In the genomic region with DNA sequence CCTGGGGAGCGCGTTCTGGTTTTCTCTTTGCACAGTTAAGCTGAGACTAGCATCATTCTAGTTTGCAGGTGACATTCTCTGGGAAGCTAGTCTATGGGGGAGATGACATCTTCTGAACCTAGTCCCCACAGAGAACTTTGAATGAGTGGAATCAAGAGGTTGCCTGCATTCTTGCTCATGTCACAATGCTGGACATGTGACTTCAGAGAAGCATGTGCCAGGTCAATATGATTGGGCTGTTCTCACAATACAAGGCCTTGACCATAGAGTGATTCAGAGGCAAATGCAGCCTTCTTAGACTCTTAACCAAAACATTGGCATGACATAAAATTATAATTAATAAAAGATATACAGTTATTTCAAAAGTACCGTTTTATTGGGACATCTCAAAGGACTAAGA, we compare ENCODE assay signal across 27 cellular contexts. TPM values are rescaled to one million over a fixed set of nuclear protein-coding genes. Genes with fewer than 3 reads are reported as not detected.
DNase-seq lines count a peak whose midpoint lies in the region; ATAC-seq, FAIRE-seq and TF ChIP-seq lines count a peak whose summit lies in the region.
"Had no signal": no experiment of that assay in that cellular context is flagged by ENCODE, and none has a peak within 500 bp of the region (broad histone marks: within the 10 kb centered on the region; RNA-seq: fewer than 3 reads in every experiment).

No MANE protein-coding gene starts in this region.

- peak overlapping the region; percentile 98; the same call in 1 of the 2 replicates for H3K27ac ChIP-seq in PC-3 (ENCODE audit: low read length)
- no peak overlapping the region for H3K27ac ChIP-seq in small intestine (ENCODE audit: low read depth in 1 of 2, low read length in 1 of 2)
- H3K27ac ChIP-seq in trophoblast cell (ENCODE audit: low read depth, low read length): no peak overlapping the region
- H3K27ac ChIP-seq in left ventricle myocardium inferior (replicated peaks): no peak overlapping the region
- H3K27ac ChIP-seq: KMS-11, RWPE1, SK-N-MC had no signal

- no peaks in the 10 kb centered on the region for H3K9me3 ChIP-seq in PC-3 (ENCODE audit: low read length)
- no peaks in the 10 kb centered on the region for H3K9me3 ChIP-seq in small intestine (ENCODE audit: control insufficient read depth, low read depth)
- no peaks in the 10 kb centered on the region for H3K9me3 ChIP-seq in trophoblast cell (ENCODE audit: insufficient read depth, low read depth, low read length)
- no peaks in the 10 kb centered on the region for H3K9me3 ChIP-seq in left ventricle myocardium inferior (replicated peaks)

- no peak overlapping the region for H3K4ac ChIP-seq in trophoblast cell (ENCODE audit: low read depth, low read length)

- H3K9me2 ChIP-seq in PC-3 (replicated peaks; ENCODE audit: low read length): no peaks in the 10 kb centered on the region

- FAIRE-seq in small intestine (lab: Jason Lieb, UNC): no peak
- FAIRE-seq in RCC 7860 (lab: Jason Lieb, UNC): no peak
- FAIRE-seq: GM19239, H1 had no signal

- H2AFZ ChIP-seq in PC-3 (ENCODE audit: low read length): no peak overlapping the region
- no peak overlapping the region for H2AFZ ChIP-seq in trophoblast cell (ENCODE audit: insufficient read depth, low read length, poor library complexity)

- peaks cover 13% of the 10 kb centered on the region for H3K79me1 ChIP-seq in trophoblast cell (ENCODE audit: low read length)

- intact Hi-C loops in PC-3 (cut with micrococcal nuclease) (no loop called here), left ventricle myocardium inferior (cut with micrococcal nuclease) (no loop called here)

- H4K8ac ChIP-seq in trophoblast cell (ENCODE audit: low read depth, low read length): no peak overlapping the region

- peaks cover 3% of the 10 kb centered on the region for H3K36me3 Mint-ChIP-seq in T-helper 1 cell treated with Interleukin-12 subunit alpha and Interleukin-12 subunit beta and Interleukin-4 antibody, amounts not matched to agents 30 μg/mL and 1 μg/mL, for 36 hours (ENCODE audit: low read depth)
- H3K36me3 Mint-ChIP-seq: CD8-positive, alpha-beta T cell had no signal

- WGBS in small intestine, 3 donors: 61 to 79% (median 68%) methylated on average over 3 of the region's 3 CpGs
- WGBS in trophoblast cell (ENCODE audit: extremely low coverage, insufficient coverage, insufficient read length): no CpG with 5 or more reads among the region's 3 CpGs

- H3K79me2 ChIP-seq in PC-3 (ENCODE audit: low read length) (no peaks in the 10 kb centered on the region), trophoblast cell (ENCODE audit: control insufficient read depth, insufficient read depth, low read length, poor library complexity) (no peaks in the 10 kb centered on the region)

- H3K4me3 ChIP-seq in PC-3 (ENCODE audit: low read length) (no peak overlapping the region), fibroblast of the aortic adventitia (ENCODE audit: low read depth, low read length) (no peak overlapping the region), small intestine (ENCODE audit: low read depth in 1 of 2, low read length in 2 of 2) (no peak overlapping the region), trophoblast cell (ENCODE audit: low read depth, low read length) (no peak overlapping the region), left ventricle myocardium inferior (no peak overlapping the region)
- H3K4me3 ChIP-seq: SK-N-MC had no signal

- POLR2A ChIA-PET in PC-3 (lab: Charles Lee; ENCODE audit: unreplicated experiment): interaction anchor here (0.6 kb wide), 1 partner anchor 23 kb away, joined by 4 read pairs; no protein-coding TSS in a partner anchor

- H3K27me3 ChIP-seq in PC-3 (ENCODE audit: low read length) (no peaks in the 10 kb centered on the region), small intestine (ENCODE audit: control insufficient read depth in 2 of 2, insufficient read depth in 2 of 2, low read length in 2 of 2) (no peaks in the 10 kb centered on the region), trophoblast cell (ENCODE audit: insufficient read depth, low read length) (no peaks in the 10 kb centered on the region), left ventricle myocardium inferior (ENCODE audit: low read depth) (no peaks in the 10 kb centered on the region)

- H2BK5ac ChIP-seq in trophoblast cell (ENCODE audit: low read depth, low read length, poor library complexity): no peak overlapping the region

- H3K4me1 ChIP-seq in PC-3 (ENCODE audit: insufficient read depth, low read length): peaks cover 37% of the 10 kb centered on the region
- no peaks in the 10 kb centered on the region for H3K4me1 ChIP-seq in small intestine (ENCODE audit: control insufficient read depth in 2 of 2, insufficient read depth in 1 of 2, low read depth in 1 of 2, low read length in 1 of 2)
- H3K4me1 ChIP-seq in trophoblast cell (ENCODE audit: control insufficient read depth in 1 of 2, insufficient read depth in 2 of 2, low read length in 2 of 2): peaks cover 2 to 5% of the 10 kb centered on the region in 2 experiments
- no peaks in the 10 kb centered on the region for H3K4me1 ChIP-seq in left ventricle myocardium inferior

- no peak overlapping the region for H3K4me3 Mint-ChIP-seq in T-helper 1 cell treated with Interleukin-12 subunit alpha and Interleukin-12 subunit beta and Interleukin-4 antibody, amounts not matched to agents 30 μg/mL and 1 μg/mL, for 36 hours
- H3K4me3 Mint-ChIP-seq: CD8-positive, alpha-beta T cell had no signal

- no peak overlapping the region for H2BK12ac ChIP-seq in trophoblast cell (ENCODE audit: low read length)

- H2AK5ac ChIP-seq in trophoblast cell (ENCODE audit: low read length): no peak overlapping the region

- no peak overlapping the region for H3K4me2 ChIP-seq in PC-3 (ENCODE audit: low read length)
- no peak overlapping the region for H3K4me2 ChIP-seq in trophoblast cell (ENCODE audit: low read length)
- H3K4me2 ChIP-seq: KMS-11 had no signal

- peaks cover 15% of the 10 kb centered on the region for H3K4me1 Mint-ChIP-seq in T-helper 1 cell treated with Interleukin-12 subunit alpha and Interleukin-12 subunit beta and Interleukin-4 antibody, amounts not matched to agents 30 μg/mL and 1 μg/mL, for 36 hours (ENCODE audit: low read depth)

- peak overlapping the region; percentile 41 for H3K27ac Mint-ChIP-seq in T-helper 1 cell treated with Interleukin-12 subunit alpha and Interleukin-12 subunit beta and Interleukin-4 antibody, amounts not matched to agents 30 μg/mL and 1 μg/mL, for 36 hours
- H3K27ac Mint-ChIP-seq: CD8-positive, alpha-beta T cell had no signal

- H3K14ac ChIP-seq in trophoblast cell (ENCODE audit: low read length): no peak overlapping the region

- H3K18ac ChIP-seq in trophoblast cell (ENCODE audit: low read length): no peak overlapping the region

- no peak for DNase-seq in T-helper 1 cell
- no peak for DNase-seq in PC-3
- DNase-seq in fibroblast of the aortic adventitia (ENCODE audit: low read depth): peak; percentile 14
- DNase-seq in small intestine: peak; percentile 20
- no peak for DNase-seq in trophoblast cell
- DNase-seq in left ventricle myocardium inferior: no peak
- DNase-seq in RCC 7860 (ENCODE audit: low spot score): no peak
- DNase-seq: AML-193; C1 segment of cervical spinal cord; Calu3; CD8-positive, alpha-beta T cell; DMS153; GDM1; MV-4-11; NCI-H1694; NCI-H2081 treated with DMSO at 0.1 percent for 48 hours; NCI-H446; NCI-H526; OCI-M1; SHP77 treated with DMSO at 0.1 percent for 48 hours had no signal

- no peak overlapping the region for H4K12ac ChIP-seq in trophoblast cell (ENCODE audit: low read depth, low read length)

- no peak overlapping the region for H4K91ac ChIP-seq in trophoblast cell (ENCODE audit: low read depth, low read length)

- no peak overlapping the region for H3K23ac ChIP-seq in trophoblast cell (ENCODE audit: low read length)

- H3K36me3 ChIP-seq in PC-3 (ENCODE audit: low read depth, low read length): no peaks in the 10 kb centered on the region
- no peaks in the 10 kb centered on the region for H3K36me3 ChIP-seq in small intestine (ENCODE audit: control insufficient read depth in 2 of 2, insufficient read depth in 2 of 2, low read length in 2 of 2)
- H3K36me3 ChIP-seq in trophoblast cell (ENCODE audit: control insufficient read depth in 1 of 2, insufficient read depth in 2 of 2, low read length in 2 of 2): no peaks in the 10 kb centered on the region
- H3K36me3 ChIP-seq in left ventricle myocardium inferior: no peaks in the 10 kb centered on the region

- ATAC-seq in PC-3: no peak
- ATAC-seq: CD8-positive, alpha-beta T cell had no signal

- H3K9me3 Mint-ChIP-seq in T-helper 1 cell treated with Interleukin-12 subunit alpha and Interleukin-12 subunit beta and Interleukin-4 antibody, amounts not matched to agents 30 μg/mL and 1 μg/mL, for 36 hours: no peaks in the 10 kb centered on the region
- H3K9me3 Mint-ChIP-seq: CD8-positive, alpha-beta T cell had no signal

- no peak overlapping the region for H3K9ac ChIP-seq in PC-3 (ENCODE audit: low read length)
- H3K9ac ChIP-seq in trophoblast cell (ENCODE audit: low read length): no peak overlapping the region
- H3K9ac ChIP-seq: KMS-11 had no signal

- no TSS peak for BruUV-seq in PC-3 (replicated peaks; lab: Mats Ljungman, UMichigan)

- H4K20me1 ChIP-seq in PC-3 (ENCODE audit: low read length): no peaks in the 10 kb centered on the region

- peaks cover 10% of the 10 kb centered on the region for H3F3A ChIP-seq in PC-3 (ENCODE audit: low read length, unreplicated experiment)

- TF ChIP-seq CTCF in PC-3 (conservative IDR thresholded peaks at IDR 0.05; ENCODE audit: low read depth, low read length) (no peak), fibroblast of the aortic adventitia (IDR thresholded peaks at IDR 0.05; ENCODE audit: insufficient read depth, low read length) (no peak), left ventricle myocardium inferior (IDR thresholded peaks at IDR 0.05; ENCODE audit: borderline replicate concordance) (no peak)

- H3K27me3 Mint-ChIP-seq in T-helper 1 cell treated with Interleukin-12 subunit alpha and Interleukin-12 subunit beta and Interleukin-4 antibody, amounts not matched to agents 30 μg/mL and 1 μg/mL, for 36 hours (ENCODE audit: low read depth): no peaks in the 10 kb centered on the region

- CTCF ChIA-PET in PC-3 (lab: Charles Lee): no interaction called here

- no peak overlapping the region for H2BK120ac ChIP-seq in trophoblast cell (ENCODE audit: insufficient read depth, low read length, poor library complexity)

RNA-seq across cellular contexts. Expression of gene KLLN, which starts 22.1 kb away (rescaled TPM):
- total RNA-seq in PC-3 (2014; rRNA removed) (0.15 and 0.23 TPM in 2 replicates), fibroblast of the aortic adventitia (ENCODE audit: low replicate concordance) (0.99 and 2.0 TPM in 2 replicates), left ventricle myocardium inferior (0.19 TPM)
- polyA plus RNA-seq in small intestine: under 1 TPM in 2 of 3 donors, not detected in 1; 0.27 to 0.55 TPM
- 0.42 and 0.49 TPM in 2 replicates for polyA plus RNA-seq in trophoblast cell (2013)
- total RNA-seq: Daoy had no signal

RNA-seq across cellular contexts. Expression of gene PTEN, which starts 22.2 kb away (rescaled TPM):
- total RNA-seq in PC-3 (2014; rRNA removed): 7.8 and 18.5 TPM in 2 replicates
- total RNA-seq in fibroblast of the aortic adventitia (ENCODE audit: low replicate concordance): 132 and 316 TPM in 2 replicates
- polyA plus RNA-seq in small intestine: 10 to 100 TPM; 18.8 to 30.5 (median 24.8) TPM
- polyA plus RNA-seq in trophoblast cell (2013): 52.1 and 54.8 TPM in 2 replicates
- 49.9 TPM for total RNA-seq in left ventricle myocardium inferior

RNA-seq across cellular contexts. Expression of gene ATAD1, which starts 23.2 kb away (rescaled TPM):
- total RNA-seq in PC-3 (2014; rRNA removed) (14.9 and 15.7 TPM in 2 replicates), fibroblast of the aortic adventitia (ENCODE audit: low replicate concordance) (45.2 and 51.8 TPM in 2 replicates), left ventricle myocardium inferior (93.2 TPM)
- 10 to 100 TPM in 1 of 3 donors, 1 to 10 TPM in 2; 5.1 to 17.5 (median 5.4) TPM for polyA plus RNA-seq in small intestine
- 36.3 and 39.0 TPM in 2 replicates for polyA plus RNA-seq in trophoblast cell (2013)

Comparison
In these comparisons a context has a peak if more than half of its experiments do, and no peak if none do; other contexts are left out.
1. DNase-seq: peak in fibroblast of the aortic adventitia (single experiment) and small intestine (single experiment); none in T-helper 1 cell (0 of 5), PC-3 (single experiment), trophoblast cell (0 of 2), left ventricle myocardium inferior (single experiment) and RCC 7860 (single experiment).